Comparison of ENCODE assay signal across 8 cellular contexts in the genomic region with DNA sequence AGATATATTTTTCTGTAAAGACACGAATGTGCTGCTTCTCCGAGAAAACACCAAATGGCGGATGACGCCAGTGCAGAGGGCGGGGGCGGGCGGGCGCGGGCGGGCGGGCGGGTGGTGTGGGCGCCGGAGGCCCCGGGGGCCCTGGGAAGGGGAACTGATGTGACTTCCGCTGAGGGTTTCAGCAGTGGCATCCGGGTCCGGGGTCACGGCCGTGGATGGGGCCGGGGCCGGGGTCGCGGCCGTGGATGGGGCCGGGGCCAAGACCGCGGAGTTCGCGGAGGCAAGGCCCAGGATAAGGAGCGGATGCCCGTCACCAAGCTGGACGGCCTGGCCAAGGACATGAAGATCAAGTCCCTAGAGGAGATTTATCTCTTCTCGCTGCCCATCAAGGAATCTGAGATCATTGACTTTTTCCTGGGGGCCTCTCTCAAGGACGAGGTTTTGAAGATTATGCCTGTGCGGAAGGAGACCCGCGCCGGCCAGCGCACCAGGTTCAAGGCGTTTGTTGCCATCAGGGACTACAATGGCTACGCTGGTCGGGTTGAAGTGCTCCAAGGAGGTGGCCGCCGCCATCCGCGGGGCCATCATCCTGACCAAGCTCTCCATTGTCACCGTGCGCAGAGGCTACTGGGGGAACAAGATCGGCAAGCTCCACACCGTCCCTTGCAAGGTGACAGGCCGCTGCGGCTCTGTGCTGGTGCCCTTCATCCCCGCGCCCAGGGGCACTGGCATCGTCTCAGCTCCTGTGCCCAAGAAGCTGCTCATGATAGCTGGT. TPM values are rescaled to one million over a fixed set of nuclear protein-coding genes. Genes with fewer than 3 reads are reported as not detected.
A peak's percentile ranks its signal among the peaks of the same experiment; 100 is the strongest.
DNase-seq lines count a peak whose midpoint lies in the region; TF ChIP-seq lines count a peak whose summit lies in the region.

No MANE protein-coding gene starts in this region.

- H3K27ac Mint-ChIP-seq in progenitor cell of endocrine pancreas: peak overlapping the region; percentile 49

- in situ Hi-C loops in GM23248 (cut with MboI): no loop called here

- peak overlapping the region; percentile 91 for H2AFZ ChIP-seq in GM23248

- H3K36me3 Mint-ChIP-seq in progenitor cell of endocrine pancreas (ENCODE audit: insufficient read depth): peaks cover 2% of the 10 kb centered on the region

- H3K9me3 Mint-ChIP-seq in progenitor cell of endocrine pancreas (ENCODE audit: low read depth): no peaks in the 10 kb centered on the region

- no peaks in the 10 kb centered on the region for H3K9me3 ChIP-seq in GM23248 (ENCODE audit: low read depth)

- no peaks in the 10 kb centered on the region for H3K36me3 ChIP-seq in GM23248 (ENCODE audit: low read depth)

- H3K9ac ChIP-seq in GM23248: peak overlapping the region; percentile 78

- DNase-seq in GM10266 (ENCODE audit: extremely low spot score): peak; percentile 69
- peak; percentile 59 for DNase-seq in GM23248
- DNase-seq in NCI-H2171 treated with DMSO at 0.1 percent for 48 hours (lab: John Stamatoyannopoulos, UW): peak; percentile 52
- DNase-seq in activated effector memory CD4-positive, alpha-beta T cell treated with anti-CD3 and anti-CD28 coated beads, Interleukin-2, amount 50 U/mL, for 16 hours: peak; percentile 82
- peak; percentile 33 for DNase-seq in globus pallidus (ENCODE audit: low spot score)
- no peak for DNase-seq in progenitor cell of endocrine pancreas (ENCODE audit: low spot score, unreplicated experiment)
- no peak for DNase-seq in A172 (ENCODE audit: low spot score)
- DNase-seq in T1000 (lab: John Stamatoyannopoulos, UW): no peak

- no peaks in the 10 kb centered on the region for H3K9me2 ChIP-seq in GM23248 (ENCODE audit: insufficient read depth)

- no peaks in the 10 kb centered on the region for H4K20me1 ChIP-seq in GM23248 (ENCODE audit: insufficient read depth)

- no peaks in the 10 kb centered on the region for H3K4me1 ChIP-seq in GM23248 (ENCODE audit: insufficient read depth)

- H3K4me3 Mint-ChIP-seq in progenitor cell of endocrine pancreas (ENCODE audit: low read depth): no peak overlapping the region

- H3K79me2 ChIP-seq in GM23248 (ENCODE audit: insufficient read depth): no peaks in the 10 kb centered on the region

- no peaks in the 10 kb centered on the region for H3K27me3 ChIP-seq in GM23248 (replicated peaks; ENCODE audit: insufficient read depth)

- H3F3A ChIP-seq in GM23248 (ENCODE audit: insufficient read depth): peaks cover 29% of the 10 kb centered on the region

- TF ChIP-seq CTCF in GM10266 (IDR thresholded peaks at IDR 0.05; ENCODE audit: control insufficient read depth, insufficient read depth, low read depth, missing control alignments) (no peak), progenitor cell of endocrine pancreas (IDR thresholded peaks at IDR 0.05; ENCODE audit: unreplicated experiment) (no peak)

- H3K4me3 ChIP-seq in GM23248: peak overlapping the region; percentile 65

- WGBS in GM23248 (ENCODE audit: low coverage in 1 of 2, low lambda C conversion rate in 2 of 2, missing lambda C conversion rate in 2 of 2), 2 experiments: 36 to 63% methylated on average over 41 to 56 of the region's 56 CpGs

- no peaks in the 10 kb centered on the region for H3K27me3 Mint-ChIP-seq in progenitor cell of endocrine pancreas

- H3K4me2 ChIP-seq in GM23248 (ENCODE audit: unreplicated experiment): peak overlapping the region; percentile 62

- H3K4me1 Mint-ChIP-seq in progenitor cell of endocrine pancreas (ENCODE audit: low read depth): peaks cover 7% of the 10 kb centered on the region

- peak overlapping the region; percentile 57 for H3K27ac ChIP-seq in GM23248

RNA-seq across cellular contexts. Expression of gene IGF2BP3, which starts 20.3 kb away (rescaled TPM):
- 13.7 and 18.2 TPM in 2 replicates for total RNA-seq in GM23248 (2014; rRNA removed; shearing (Covaris generic))
- 7.0 and 7.6 TPM in 2 replicates for polyA plus RNA-seq in GM23248 (2016; fragmentation: Nextera tagmentation; extraction: Ambion mirVana)
- 96.9 and 107 TPM in 2 replicates for total RNA-seq in progenitor cell of endocrine pancreas
- 64.3 and 74.1 TPM in 2 replicates for total RNA-seq in A172 (2014; rRNA removed; shearing (Covaris generic))

RNA-seq across cellular contexts. Expression of gene TRA2A, which starts 41.2 kb away (rescaled TPM):
- total RNA-seq in GM23248 (2014; rRNA removed; shearing (Covaris generic)): 14.7 and 26.2 TPM in 2 replicates
- 77.5 and 87.9 TPM in 2 replicates for polyA plus RNA-seq in GM23248 (2016; fragmentation: Nextera tagmentation; extraction: Ambion mirVana)
- 203 and 216 TPM in 2 replicates for total RNA-seq in progenitor cell of endocrine pancreas
- 18.9 and 27.5 TPM in 2 replicates for total RNA-seq in A172 (2014; rRNA removed; shearing (Covaris generic))

Comparison
In these comparisons a context has a peak if more than half of its experiments do, and no peak if none do; other contexts are left out.
1. DNase-seq: peak in GM10266 (single experiment), GM23248 (single experiment), NCI-H2171 treated with DMSO at 0.1 percent for 48 hours (single experiment), activated effector memory CD4-positive, alpha-beta T cell treated with anti-CD3 and anti-CD28 coated beads, Interleukin-2, amount 50 U/mL, for 16 hours (single experiment) and globus pallidus (single experiment); none in progenitor cell of endocrine pancreas (single experiment), A172 (single experiment) and T1000 (single experiment).